9 cellular contexts compared by ENCODE assay signal in the genomic region with DNA sequence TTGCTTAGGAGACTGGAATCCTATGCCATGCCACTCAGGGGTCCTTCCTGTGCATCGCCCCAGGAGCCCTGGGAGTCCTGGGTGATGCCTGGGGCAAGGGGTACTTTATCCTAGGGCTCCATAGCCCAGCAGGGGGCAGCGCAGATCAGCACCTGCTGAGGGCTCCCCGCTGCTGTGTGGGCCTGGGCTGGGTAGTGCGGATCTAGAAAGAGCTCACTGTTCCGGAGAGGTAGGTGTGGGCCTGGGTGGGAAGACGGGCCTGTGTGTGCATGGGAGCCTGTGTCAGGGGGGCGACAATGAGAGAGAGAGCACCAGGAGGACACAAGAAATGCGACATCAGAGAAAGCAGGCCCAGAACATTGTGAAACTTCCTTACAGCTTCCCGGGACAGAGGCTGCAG. TPM values are rescaled to one million over a fixed set of nuclear protein-coding genes. Genes with fewer than 3 reads are reported as not detected.
DNase-seq lines count a peak whose midpoint lies in the region; ATAC-seq lines count a peak whose summit lies in the region.
"Had no signal": no experiment of that assay in that cellular context is flagged by ENCODE, and none has a peak within 500 bp of the region (broad histone marks: within the 10 kb centered on the region; RNA-seq: fewer than 3 reads in every experiment).

No MANE protein-coding gene starts in this region.

- no peaks in the 10 kb centered on the region for H3K9me3 Mint-ChIP-seq in activated naive CD4-positive, alpha-beta T cell treated with anti-CD3 and anti-CD28 coated beads, Interleukin-2, amount 10 ng/mL, durations not matched to agents 7 days and 5 days

- no peaks in the 10 kb centered on the region for H3K36me3 Mint-ChIP-seq in activated naive CD4-positive, alpha-beta T cell treated with anti-CD3 and anti-CD28 coated beads, Interleukin-2, amount 10 ng/mL, durations not matched to agents 7 days and 5 days
- H3K36me3 Mint-ChIP-seq: memory B cell had no signal

- CTCF ChIA-PET in activated naive CD4-positive, alpha-beta T cell treated with anti-CD3 and anti-CD28 coated beads, Interleukin-2, amount 10 ng/mL, durations not matched to agents 7 days and 5 days (lab: Charles Lee) = interaction anchor here (1.0 kb wide), 2 partner anchors 44 to 47 kb away, joined by 3 to 4 read pairs; no protein-coding TSS in a partner anchor

- peaks cover 60% of the 10 kb centered on the region for H3K27me3 Mint-ChIP-seq in activated naive CD4-positive, alpha-beta T cell treated with anti-CD3 and anti-CD28 coated beads, Interleukin-2, amount 10 ng/mL, durations not matched to agents 7 days and 5 days

- no peaks in the 10 kb centered on the region for H3K4me1 Mint-ChIP-seq in activated naive CD4-positive, alpha-beta T cell treated with anti-CD3 and anti-CD28 coated beads, Interleukin-2, amount 10 ng/mL, durations not matched to agents 7 days and 5 days

- H3K4me3 ChIP-seq in Jurkat, Clone E6-1 (ENCODE audit: low read length) = no peak overlapping the region

- no peak overlapping the region for H3K27ac Mint-ChIP-seq in activated naive CD4-positive, alpha-beta T cell treated with anti-CD3 and anti-CD28 coated beads, Interleukin-2, amount 10 ng/mL, durations not matched to agents 7 days and 5 days
- H3K27ac Mint-ChIP-seq: memory B cell had no signal

- ATAC-seq in GM19467 (IDR thresholded peaks at IDR 0.05; ENCODE audit: unreplicated experiment) = no peak

- DNase-seq in Daoy (ENCODE audit: low read depth) = peak; percentile 60
- DNase-seq in Jurkat, Clone E6-1 (ENCODE audit: low read depth, low spot score) = peak; percentile 16
- peak; percentile 55 for DNase-seq in activated naive CD4-positive, alpha-beta T cell treated with anti-CD3 and anti-CD28 coated beads, Interleukin-2, amount 10 ng/mL, durations not matched to agents 7 days and 5 days
- DNase-seq in hepatic stellate cell (ENCODE audit: low spot score) = peak; percentile 65
- DNase-seq in stimulated activated CD4-positive, alpha-beta T cell treated with anti-CD3 and anti-CD28 coated beads, Interleukin-15, amount 100 ng/mL, for 48 hours (ENCODE audit: low read depth in 2 of 2) = peak; percentile 10 to 31
- no peak for DNase-seq in CD1c-positive myeloid dendritic cell (ENCODE audit: extremely low spot score)
- no peak for DNase-seq in NCI-H2227 (lab: John Stamatoyannopoulos, UW; ENCODE audit: unreplicated experiment)

- H3K4me3 Mint-ChIP-seq in activated naive CD4-positive, alpha-beta T cell treated with anti-CD3 and anti-CD28 coated beads, Interleukin-2, amount 10 ng/mL, durations not matched to agents 7 days and 5 days = no peak overlapping the region
- H3K4me3 Mint-ChIP-seq: memory B cell had no signal

RNA-seq across cellular contexts. Expression of a gene that starts 11.4 kb away (rescaled TPM):
- total RNA-seq in Daoy (2014; rRNA removed; shearing (Covaris generic)) = 14.3 and 15.9 TPM in 2 replicates
- polyA plus RNA-seq in Jurkat, Clone E6-1 (2012; ENCODE audit: insufficient read depth, insufficient read length) = 1.2 TPM

Comparison
In these comparisons a context has a peak if more than half of its experiments do, and no peak if none do; other contexts are left out.
1. DNase-seq: peak in Daoy (single experiment), Jurkat, Clone E6-1 (single experiment), activated naive CD4-positive, alpha-beta T cell treated with anti-CD3 and anti-CD28 coated beads, Interleukin-2, amount 10 ng/mL, durations not matched to agents 7 days and 5 days (single experiment), hepatic stellate cell (single experiment) and stimulated activated CD4-positive, alpha-beta T cell treated with anti-CD3 and anti-CD28 coated beads, Interleukin-15, amount 100 ng/mL, for 48 hours (2 of 2); none in CD1c-positive myeloid dendritic cell (single experiment) and NCI-H2227 (single experiment).